18 cellular contexts compared by ENCODE assay signal in the genomic region with DNA sequence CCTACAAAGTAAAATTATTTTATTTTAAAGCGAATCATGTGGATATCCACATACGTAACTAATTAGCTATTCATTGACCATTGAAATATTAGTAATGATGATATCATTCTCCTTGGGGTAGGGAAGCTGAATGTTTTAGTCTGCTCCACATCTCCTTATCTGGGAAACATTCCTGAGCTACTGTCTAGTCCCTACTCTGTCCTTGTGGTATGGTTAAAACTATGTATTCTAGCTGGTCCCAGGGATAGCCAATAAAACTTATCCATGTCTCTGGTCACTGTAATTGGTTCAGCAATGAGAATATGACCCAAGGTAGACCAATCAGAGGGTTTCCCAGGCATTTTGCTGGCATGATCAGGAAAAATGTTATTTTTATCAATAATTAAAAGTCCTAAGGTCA.
"Had no signal": no experiment of that assay in that cellular context is flagged by ENCODE, and none has a peak within 500 bp of the region (broad histone marks: within the 10 kb centered on the region; RNA-seq: fewer than 3 reads in every experiment).

No MANE protein-coding gene starts in this region.

- DNase-seq: activated B cell treated with CpG ODN at 0.5 μM for 24 hours; activated CD4-positive, alpha-beta memory T cell treated with anti-CD3 and anti-CD28 coated beads, Interleukin-2, amount 10 ng/mL, durations not matched to agents 7 days and 5 days; activated CD4-positive, alpha-beta T cell treated with anti-CD3 and anti-CD28 coated beads for 4 hours; activated CD8-positive, alpha-beta memory T cell treated with anti-CD3 and anti-CD28 coated beads, Interleukin-2, amount 10 ng/mL, durations not matched to agents 7 days and 5 days; amniotic stem cell; body of pancreas; caudate nucleus; hippocampal formation; left ventricle myocardium inferior; mucosa of descending colon; naive thymus-derived CD4-positive, alpha-beta T cell; right lobe of liver; small intestine; stimulated activated CD4-positive, alpha-beta T cell treated with anti-CD3 and anti-CD28 coated beads, Interleukin-4, amount 100 ng/mL, for 1 hour; stomach had no signal

- ATAC-seq: activated CD8-positive, alpha-beta memory T cell treated with anti-CD3 and anti-CD28 coated beads, Interleukin-2, amount 10 ng/mL, durations not matched to agents 7 days and 5 days; body of pancreas; mucosa of descending colon; naive thymus-derived CD4-positive, alpha-beta T cell; right lobe of liver had no signal

- FAIRE-seq: colon, keratinocyte, small intestine had no signal

- H3K4me3 ChIP-seq: body of pancreas, left ventricle myocardium inferior, mucosa of descending colon, right lobe of liver, stomach, vagina had no signal
